In genomic region chr11:68369756-68370155, GRCh38 we compare ENCODE assay signal across 19 cellular contexts. TPM values are rescaled to one million over a fixed set of nuclear protein-coding genes. Genes with fewer than 3 reads are reported as not detected.
DNase-seq lines count a peak whose midpoint lies in the region; ATAC-seq and TF ChIP-seq lines count a peak whose summit lies in the region.
"Had no signal": no experiment of that assay in that cellular context is flagged by ENCODE, and none has a peak within 500 bp of the region (broad histone marks: within the 10 kb centered on the region; RNA-seq: fewer than 3 reads in every experiment).

No MANE protein-coding gene starts in this region.

- TF ChIP-seq POLR2A in gastrocnemius medialis (IDR thresholded peaks at IDR 0.05): no peak

- TF ChIP-seq CTCF in left ventricle myocardium inferior (IDR thresholded peaks at IDR 0.05; ENCODE audit: borderline replicate concordance) (no peak), right atrium auricular region (IDR thresholded peaks at IDR 0.05) (no peak), gastrocnemius medialis (IDR thresholded peaks at IDR 0.05 in 4 of 5, conservative IDR thresholded peaks at IDR 0.05 in 1 of 5) (no peak)

- intact Hi-C loops in left ventricle myocardium inferior (cut with micrococcal nuclease) (no loop called here), Right ventricle myocardium superior (cut with DNase I) (loop anchor here (5.0 kb wide), 1 partner anchor 32 kb away; no protein-coding TSS in a partner anchor), gastrocnemius medialis (cut with DNase I; ENCODE audit: low total_unique reads) (no loop called here)

- DNase-seq in left ventricle myocardium inferior (no peak), Right ventricle myocardium superior (no peak), right atrium auricular region (ENCODE audit: low spot score) (no peak), gastrocnemius medialis (no peak), NCI-H2107 treated with DMSO at 0.1 percent for 48 hours (lab: John Stamatoyannopoulos, UW; ENCODE audit: unreplicated experiment) (no peak)
- no peak for DNase-seq in activated CD4-positive, CD25-positive, alpha-beta regulatory T cell treated with anti-CD3 and anti-CD28 coated beads, Interleukin-2, amount 50 U/mL, for 72 hours
- DNase-seq: activated CD4-positive, alpha-beta memory T cell treated with anti-CD3 and anti-CD28 coated beads for 36 hours; activated T-cell treated with anti-CD3 and anti-CD28 coated beads, Interleukin-2, amount 50 U/mL, for 72 hours; CD8-positive, alpha-beta T cell; HCEC 1CT; KBM-7; NCI-H1092 treated with DMSO at 0.1 percent for 48 hours; NCI-H2107; NCI-H748 treated with DMSO at 0.1 percent for 48 hours; occipital lobe; Peyer's patch had no signal

- H3K27me3 ChIP-seq in left ventricle myocardium inferior (ENCODE audit: low read depth) (no peaks in the 10 kb centered on the region), right atrium auricular region (no peaks in the 10 kb centered on the region), gastrocnemius medialis (no peaks in the 10 kb centered on the region)
- H3K27me3 ChIP-seq: Peyer's patch had no signal

- in situ Hi-C loops in gastrocnemius medialis (cut with MboI; ENCODE audit: low sequenced_read_pairs in 4 of 4): no loop called here

- ATAC-seq in Right ventricle myocardium superior (ENCODE audit: poor library complexity): no peak
- ATAC-seq in gastrocnemius medialis: no peak
- ATAC-seq in HG02571 (IDR thresholded peaks at IDR 0.05; ENCODE audit: unreplicated experiment): no peak
- ATAC-seq in HG03457 (IDR thresholded peaks at IDR 0.05; ENCODE audit: unreplicated experiment): no peak
- ATAC-seq: activated T-cell treated with anti-CD3 and anti-CD28 coated beads, Interleukin-2, amount 50 U/mL, for 72 hours; CD8-positive, alpha-beta T cell had no signal

- peaks cover 58% of the 10 kb centered on the region for H3K4me1 ChIP-seq in left ventricle myocardium inferior
- H3K4me1 ChIP-seq in right atrium auricular region: peaks cover 0 to 54% of the 10 kb centered on the region in 2 donors
- H3K4me1 ChIP-seq in gastrocnemius medialis: peaks cover 43 to 44% of the 10 kb centered on the region in 2 donors

- H3K4me3 ChIP-seq in left ventricle myocardium inferior (no peak overlapping the region), right atrium auricular region (no peak overlapping the region), gastrocnemius medialis (no peak overlapping the region)
- H3K4me3 ChIP-seq: Peyer's patch, skin epidermis had no signal

- H3K36me3 ChIP-seq in left ventricle myocardium inferior (peaks cover 33% of the 10 kb centered on the region), right atrium auricular region (peaks cover 27% of the 10 kb centered on the region), gastrocnemius medialis (peaks cover 0 to 6% of the 10 kb centered on the region in 2 donors)

- H3K27ac ChIP-seq in left ventricle myocardium inferior (replicated peaks) (peak overlapping the region; percentile 95), right atrium auricular region (peak overlapping the region; percentile 86 to 93), gastrocnemius medialis (peak overlapping the region; percentile 32 to 64 (median 45))

- H3K9me3 ChIP-seq in left ventricle myocardium inferior (replicated peaks) (no peaks in the 10 kb centered on the region), right atrium auricular region (no peaks in the 10 kb centered on the region), gastrocnemius medialis (no peaks in the 10 kb centered on the region)
- H3K9me3 ChIP-seq: Peyer's patch had no signal

RNA-seq across cellular contexts. Expression of gene LRP5, which starts 57.4 kb away (rescaled TPM):
- total RNA-seq in left ventricle myocardium inferior (54.7 TPM), Right ventricle myocardium superior (49.8 TPM), right atrium auricular region (10 to 100 TPM; 34.6 to 60.9 TPM), gastrocnemius medialis (10 to 100 TPM in 2 of 4 donors, 1 to 10 TPM in 2; 3.7 to 12.3 (median 8.1) TPM)

Comparison
In these comparisons a context has a peak if more than half of its experiments do, and no peak if none do; other contexts are left out.
1. H3K27ac ChIP-seq: peak in every context shown above with its lines; median percentile 95 in left ventricle myocardium inferior; 90 in right atrium auricular region; 45 in gastrocnemius medialis.